Comparison of ENCODE assay signal across 8 cellular contexts in genomic region chr1:22275626-22276395, GRCh38.
DNase-seq lines count a peak whose midpoint lies in the region; ATAC-seq and TF ChIP-seq lines count a peak whose summit lies in the region.

No MANE protein-coding gene starts in this region.

- DNase-seq in DMS114 treated with DMSO at 0.1 percent for 48 hours (lab: John Stamatoyannopoulos, UW; ENCODE audit: unreplicated experiment) (peak; percentile 23), astrocyte of the cerebellum (ENCODE audit: low read depth) (peak; percentile 13), iPS-NIHi11 (ENCODE audit: low spot score) (peak; percentile 88), NOMO-1 treated with DMSO at 0.1 percent for 48 hours (lab: John Stamatoyannopoulos, UW; ENCODE audit: unreplicated experiment) (no peak), NCI-H524 treated with DMSO at 0.1 percent for 48 hours (lab: John Stamatoyannopoulos, UW) (no peak)
- peak; percentile 31 for DNase-seq in stimulated activated CD4-positive, alpha-beta T cell treated with anti-CD3 and anti-CD28 coated beads, Interleukin-12 subunit alpha, Interleukin-12 subunit beta, amount 100 ng/mL, for 4 hours

- no peak for TF ChIP-seq EP300 in Ishikawa (IDR thresholded peaks at IDR 0.05; ENCODE audit: borderline replicate concordance)

- H3K4me3 ChIP-seq in astrocyte of the cerebellum (ENCODE audit: low read depth, low read length) = no peak overlapping the region

- in situ Hi-C loops in astrocyte of the cerebellum (cut with HindIII; ENCODE audit: low sequenced_read_pairs) = no loop called here

- peak; percentile 92 for TF ChIP-seq CTCF in astrocyte of the cerebellum (IDR thresholded peaks at IDR 0.05; ENCODE audit: low read depth, low read length, missing control alignments)

- TF ChIP-seq RAD21 in Ishikawa (IDR thresholded peaks at IDR 0.05; ENCODE audit: low read depth) = peak; percentile 85

- peak; percentile 98 for ATAC-seq in SK-N-SH treated with all-trans-retinoic acid at 6 μM for 48 hours

TF ChIP-seq in Ishikawa, 13 proteins besides CTCF, POLR2A, EP300 and RAD21:
- no peak for TF ChIP-seq NFIC (IDR thresholded peaks at IDR 0.05)
- no peak for TF ChIP-seq TAF1 (IDR thresholded peaks at IDR 0.05; ENCODE audit: low read depth)
- no peak for TF ChIP-seq CEBPB (IDR thresholded peaks at IDR 0.05)
- no peak for TF ChIP-seq YY1 (IDR thresholded peaks at IDR 0.05; ENCODE audit: low read depth)
- no peak for TF ChIP-seq USF1 (IDR thresholded peaks at IDR 0.05)
- no peak for TF ChIP-seq ZBTB7A (IDR thresholded peaks at IDR 0.05; ENCODE audit: low read depth)
- TF ChIP-seq MAX (IDR thresholded peaks at IDR 0.05) = no peak
- TF ChIP-seq TCF12 (IDR thresholded peaks at IDR 0.05; ENCODE audit: low read depth) = no peak
- TF ChIP-seq FOXM1 (IDR thresholded peaks at IDR 0.05; ENCODE audit: borderline replicate concordance, low read depth) = no peak
- TF ChIP-seq CREB1 (IDR thresholded peaks at IDR 0.05; ENCODE audit: low read depth) = no peak
- no peak for TF ChIP-seq REST (IDR thresholded peaks at IDR 0.05; ENCODE audit: low read depth)
- no peak for TF ChIP-seq EGR1 (IDR thresholded peaks at IDR 0.05)
- TF ChIP-seq TEAD4 (IDR thresholded peaks at IDR 0.05) = no peak

TF ChIP-seq in SK-N-SH treated with all-trans-retinoic acid at 6 μM for 48 hours, 23 proteins besides CTCF, POLR2A, EP300 and RAD21:
- TF ChIP-seq RARB (CRISPR knock-in tag; IDR thresholded peaks at IDR 0.05) = no peak
- TF ChIP-seq PATZ1 (CRISPR knock-in tag; IDR thresholded peaks at IDR 0.05; ENCODE audit: borderline replicate concordance) = no peak

Comparison
In these comparisons a context has a peak if more than half of its experiments do, and no peak if none do; other contexts are left out.
1. DNase-seq: peak in DMS114 treated with DMSO at 0.1 percent for 48 hours (single experiment), astrocyte of the cerebellum (single experiment), iPS-NIHi11 (single experiment) and stimulated activated CD4-positive, alpha-beta T cell treated with anti-CD3 and anti-CD28 coated beads, Interleukin-12 subunit alpha, Interleukin-12 subunit beta, amount 100 ng/mL, for 4 hours (single experiment); none in NOMO-1 treated with DMSO at 0.1 percent for 48 hours (single experiment) and NCI-H524 treated with DMSO at 0.1 percent for 48 hours (single experiment).